ENCODE assay signal across 1 cellular context in genomic region chr11:115525600-115526006, GRCh38.
A peak's percentile ranks its signal among the peaks of the same experiment; 100 is the strongest.
TF ChIP-seq lines count a peak whose summit lies in the region.

No MANE protein-coding gene starts in this region.

TF ChIP-seq in HepG2, 621 proteins besides CTCF, POLR2A, EP300 and RAD21 (continued from another document):
- TF ChIP-seq NR2C2 (CRISPR knock-in tag; IDR thresholded peaks at IDR 0.05; ENCODE audit: borderline replicate concordance) (peak; percentile 26; the same call in 1 of the 2 replicates), SALL1 (CRISPR knock-in tag; IDR thresholded peaks at IDR 0.05) (peak; percentile 69; the same call in 1 of the 2 replicates), TEAD3 (CRISPR knock-in tag; optimal IDR thresholded peaks at IDR 0.05; ENCODE audit: borderline replicate concordance) (peak; percentile 61), SOX13 (IDR thresholded peaks at IDR 0.05) (no peak), SOX13 (CRISPR knock-in tag; conservative IDR thresholded peaks at IDR 0.05 in 1 of 2, IDR thresholded peaks at IDR 0.05 in 1 of 2) (0 out of 4 replicates have a peak, but pooled peaks of 1 of the 2 experiments have one; percentile 22), SAP130 (CRISPR knock-in tag; IDR thresholded peaks at IDR 0.05; ENCODE audit: low read depth) (peak; percentile 72), GATAD2A (CRISPR knock-in tag; IDR thresholded peaks at IDR 0.05) (0 out of 2 replicates have a peak, but pooled peaks have one; percentile 17), TFE3 (CRISPR knock-in tag; IDR thresholded peaks at IDR 0.05) (peak; percentile 37; the same call in 1 of the 2 replicates), NFYC (CRISPR knock-in tag; IDR thresholded peaks at IDR 0.05) (no peak), HNF4A (CRISPR knock-in tag; IDR thresholded peaks at IDR 0.05) (peak; percentile 59), ZNF510 (CRISPR knock-in tag; IDR thresholded peaks at IDR 0.05; ENCODE audit: low read depth) (no peak), MEIS2 (CRISPR knock-in tag; IDR thresholded peaks at IDR 0.05) (0 out of 2 replicates have a peak, but pooled peaks have one; percentile 47), MBD4 (IDR thresholded peaks at IDR 0.05; ENCODE audit: borderline replicate concordance, low read length) (no peak), TCF7 (IDR thresholded peaks at IDR 0.05; ENCODE audit: low read depth) (no peak), THAP11 (CRISPR knock-in tag; IDR thresholded peaks at IDR 0.05) (0 out of 2 replicates have a peak, but pooled peaks have one; percentile 21), LCORL (IDR thresholded peaks at IDR 0.05) (no peak), LCORL (CRISPR knock-in tag; IDR thresholded peaks at IDR 0.05) (peak; percentile 61; the same call in 1 of the 2 replicates), NR2F2 (IDR thresholded peaks at IDR 0.05; ENCODE audit: borderline replicate concordance, low read depth) (peak; percentile 35; the same call in 1 of the 2 replicates), NR2F6 (IDR thresholded peaks at IDR 0.05) (peak; percentile 75), NR2F6 (CRISPR knock-in tag; IDR thresholded peaks at IDR 0.05) (peak; percentile 81), AHDC1 (CRISPR knock-in tag; IDR thresholded peaks at IDR 0.05; ENCODE audit: borderline replicate concordance) (peak; percentile 50; the same call in 1 of the 2 replicates), ZMYM4 (CRISPR knock-in tag; IDR thresholded peaks at IDR 0.05) (peak; percentile 49; the same call in 1 of the 2 replicates), NFIC (IDR thresholded peaks at IDR 0.05; ENCODE audit: low read length) (peak; percentile 30; the same call in 1 of the 2 replicates), CEBPG (CRISPR knock-in tag; IDR thresholded peaks at IDR 0.05) (peak; percentile 53), HNF1B (CRISPR knock-in tag; IDR thresholded peaks at IDR 0.05) (0 out of 2 replicates have a peak, but pooled peaks have one; percentile 21), SIN3A (IDR thresholded peaks at IDR 0.05; ENCODE audit: borderline replicate concordance, low read depth, low read length) (0 out of 2 replicates have a peak, but pooled peaks have one; percentile 48), SIX4 (CRISPR knock-in tag; IDR thresholded peaks at IDR 0.05) (no peak), ISL2 (CRISPR knock-in tag; IDR thresholded peaks at IDR 0.05) (0 out of 2 replicates have a peak, but pooled peaks have one; percentile 22)
